ENCODE assay signal across 11 cellular contexts in genomic region chr10:70379581-70380176, GRCh38. TPM values are rescaled to one million over a fixed set of nuclear protein-coding genes. Genes with fewer than 3 reads are reported as not detected.
DNase-seq lines count a peak whose midpoint lies in the region; ATAC-seq, FAIRE-seq and TF ChIP-seq lines count a peak whose summit lies in the region.
"Had no signal": no experiment of that assay in that cellular context is flagged by ENCODE, and none has a peak within 500 bp of the region (broad histone marks: within the 10 kb centered on the region; RNA-seq: fewer than 3 reads in every experiment).

No MANE protein-coding gene starts in this region.

- no peaks in the 10 kb centered on the region for H3K9me2 ChIP-seq in MM.1S (replicated peaks; ENCODE audit: insufficient read depth, low read length)

- H3K27me3 ChIP-seq in MM.1S (replicated peaks; ENCODE audit: insufficient read depth, low read length) (no peaks in the 10 kb centered on the region), H1 (replicated peaks in 1 of 4; ENCODE audit: control insufficient read depth in 3 of 4, extremely low read depth in 1 of 4, insufficient read depth in 3 of 4, low read length in 3 of 4) (peaks cover 0 to 18% (median 7%) of the 10 kb centered on the region in 4 experiments; a peak in 4 of 7 replicates), sigmoid colon (no peaks in the 10 kb centered on the region)

- peaks cover 3% of the 10 kb centered on the region; the same call in 1 of the 2 replicates for H3K79me1 ChIP-seq in H1 (ENCODE audit: low read depth, low read length)

- H4K8ac ChIP-seq in H1 (ENCODE audit: extremely low read depth, insufficient read depth, low read length): no peak overlapping the region

- CTCF ChIA-PET in H1 (lab: Charles Lee; ENCODE audit: partially characterized antibody): interaction anchor here (0.6 to 7.2 kb wide), 51 partner anchors 9 to 517 kb away, joined by 3 to 60 read pairs (median 4); partner anchors contain the start of gene EIF4EBP2

- H2BK15ac ChIP-seq in H1 (ENCODE audit: low read length): no peak overlapping the region

- H4K20me1 ChIP-seq in MM.1S (ENCODE audit: insufficient read depth, low read length) (no peaks in the 10 kb centered on the region), H1 (replicated peaks in 1 of 2; ENCODE audit: control insufficient read depth in 1 of 2, insufficient read depth in 2 of 2, low read length in 2 of 2) (peaks cover 0 to 13% of the 10 kb centered on the region in 2 experiments)

- ATAC-seq in GM21723 (IDR thresholded peaks at IDR 0.05; ENCODE audit: unreplicated experiment) (no peak), HG02623 (IDR thresholded peaks at IDR 0.05; ENCODE audit: unreplicated experiment) (no peak), GM21360 (IDR thresholded peaks at IDR 0.05; ENCODE audit: unreplicated experiment) (no peak)

- H3K4ac ChIP-seq in H1 (replicated peaks; ENCODE audit: insufficient read length, low read depth, low read length): no peak overlapping the region

- H2AFZ ChIP-seq in MM.1S (ENCODE audit: low read length): no peak overlapping the region
- no peak overlapping the region for H2AFZ ChIP-seq in H1 (ENCODE audit: low read length)

- H3K4me1 ChIP-seq in MM.1S (ENCODE audit: low read length) (0 out of 2 replicates have a peak, but pooled peaks cover 3% of the 10 kb centered on the region), H1 (replicated peaks in 1 of 4; ENCODE audit: control insufficient read depth in 3 of 4, insufficient read depth in 4 of 4, low read length in 3 of 4) (peaks cover 0 to 7% (median under 1%) of the 10 kb centered on the region in 4 experiments; a peak in 4 of 7 replicates), sigmoid colon (peaks cover 0 to 43% (median 34%) of the 10 kb centered on the region in 4 donors)

- H3K79me2 ChIP-seq in MM.1S (ENCODE audit: low read length) (no peaks in the 10 kb centered on the region), H1 (ENCODE audit: control insufficient read depth in 1 of 2, insufficient read depth in 2 of 2, low read length in 2 of 2) (peaks cover 0 to 13% of the 10 kb centered on the region in 2 experiments; a peak in 1 of 4 replicates)

- H3K27ac ChIP-seq in MM.1S (ENCODE audit: low read length): no peak overlapping the region
- H3K27ac ChIP-seq in H1 (ENCODE audit: low read depth, low read length): no peak overlapping the region
- peak overlapping the region in 2 of 4 donors; percentile 88 to 90 for H3K27ac ChIP-seq in sigmoid colon

- H3K23me2 ChIP-seq in H1 (ENCODE audit: low read depth, low read length): peaks cover 11% of the 10 kb centered on the region

- no peak overlapping the region for H3K56ac ChIP-seq in H1 (replicated peaks; ENCODE audit: insufficient read length, low read depth, low read length)

- no peak overlapping the region for H2BK5ac ChIP-seq in H1 (ENCODE audit: low read depth, low read length)

- H3K14ac ChIP-seq in H1 (ENCODE audit: insufficient read length): no peak overlapping the region

- no peak overlapping the region for H4K91ac ChIP-seq in H1 (replicated peaks; ENCODE audit: insufficient read length, low read length)

- intact Hi-C loops in sigmoid colon (cut with DNase I): no loop called here

- H3K4me3 ChIP-seq in MM.1S (ENCODE audit: low read length) (no peak overlapping the region), H1 (ENCODE audit: extremely low read depth in 1 of 4, insufficient read depth in 2 of 4, low read depth in 3 of 4, low read length in 4 of 4) (no peak overlapping the region), sigmoid colon (no peak overlapping the region)

- H3K9me3 ChIP-seq in MM.1S (replicated peaks; ENCODE audit: insufficient read depth, low read length) (no peaks in the 10 kb centered on the region), H1 (ENCODE audit: insufficient read depth in 2 of 2, low read depth in 1 of 2, low read length in 1 of 2) (peaks cover 3% of the 10 kb centered on the region in 2 experiments; a peak in 2 of 4 replicates), sigmoid colon (no peaks in the 10 kb centered on the region)

- no peak overlapping the region for H2BK120ac ChIP-seq in H1 (replicated peaks; ENCODE audit: low read depth, low read length)

- H3K36me3 ChIP-seq in MM.1S (replicated peaks; ENCODE audit: insufficient read depth, low read length) (no peaks in the 10 kb centered on the region), H1 (ENCODE audit: control insufficient read depth in 2 of 4, insufficient read depth in 4 of 4, low read length in 3 of 4) (peaks cover 0 to 9% (median 3%) of the 10 kb centered on the region in 4 experiments; a peak in 3 of 8 replicates), sigmoid colon (peaks cover 0 to 12% (median 0%) of the 10 kb centered on the region in 4 donors)

- H4K5ac ChIP-seq in H1 (ENCODE audit: insufficient read length, low read depth, low read length): no peak overlapping the region

- DNase-seq in NCI-H748 (lab: John Stamatoyannopoulos, UW; ENCODE audit: unreplicated experiment) (peak; percentile 21), NCI-H748 treated with DMSO at 0.1 percent for 48 hours (lab: John Stamatoyannopoulos, UW) (no peak), MM.1S (peak; percentile 50), H1 (ENCODE audit: low read depth in 1 of 2, low spot score in 2 of 2) (peak in 1 of 2 experiments; percentile 70), sigmoid colon (no peak)
- DNase-seq: aorta; CD8-positive, alpha-beta memory T cell; nucleus accumbens had no signal

- H3K18ac ChIP-seq in H1 (ENCODE audit: extremely low read depth, low read length): no peak overlapping the region

- peak; percentile 57 for FAIRE-seq in H1 (lab: Jason Lieb, UNC)

- no peak overlapping the region for H2BK12ac ChIP-seq in H1 (ENCODE audit: low read depth, low read length)

- 79% methylated on average over 14 of the region's 14 CpGs; no CpG with 5 or more reads in 1 of the 2 experiments for WGBS in H1 (ENCODE audit: extremely low coverage in 1 of 2, insufficient coverage in 1 of 2, insufficient read length in 1 of 2, insufficient replicate concordance in 2 of 2, low coverage in 1 of 2, low lambda C conversion rate in 2 of 2, missing lambda C conversion rate in 1 of 2), 2 experiments
- 93% methylated on average over 14 of the region's 14 CpGs for WGBS in sigmoid colon, 2 donors

- no peaks in the 10 kb centered on the region for H3F3A ChIP-seq in MM.1S (ENCODE audit: insufficient read depth, low read length)

- H3K9ac ChIP-seq in MM.1S (ENCODE audit: low read length): no peak overlapping the region
- no peak overlapping the region for H3K9ac ChIP-seq in H1 (replicated peaks in 1 of 4; ENCODE audit: extremely low read depth in 1 of 4, low read depth in 3 of 4, low read length in 3 of 4)

- TF ChIP-seq CTCF in MM.1S (IDR thresholded peaks at IDR 0.05; ENCODE audit: low read length) (peak; percentile 87), H1 (IDR thresholded peaks at IDR 0.05; ENCODE audit: control extremely low read depth in 1 of 3, insufficient read depth in 1 of 3, low read depth in 1 of 3, low read length in 3 of 3) (peak; percentile 59 to 94 (median 85)), sigmoid colon (IDR thresholded peaks at IDR 0.05) (peak in 3 of 4 experiments; percentile 25 to 33 (median 32))

- TF ChIP-seq RAD21 in H1 (IDR thresholded peaks at IDR 0.05 in 1 of 2, conservative IDR thresholded peaks at IDR 0.05 in 1 of 2; ENCODE audit: low read depth in 2 of 2, low read length in 2 of 2): peak; percentile 66 to 71

- TF ChIP-seq POLR2A in H1 (IDR thresholded peaks at IDR 0.05; ENCODE audit: control extremely low read depth in 1 of 2, low read depth in 2 of 2, low read length in 2 of 2): no peak
- TF ChIP-seq POLR2A in sigmoid colon (IDR thresholded peaks at IDR 0.05): no peak

- no peak overlapping the region for H3K23ac ChIP-seq in H1 (ENCODE audit: insufficient read length)

- no peak overlapping the region for H2AK5ac ChIP-seq in H1 (ENCODE audit: low read depth, low read length)

- POLR2A ChIA-PET in H1 (lab: Charles Lee; ENCODE audit: partially characterized antibody): interaction anchor here (0.8 kb wide), 1 partner anchor 19 kb away, joined by 3 read pairs; no protein-coding TSS in a partner anchor

- no peak for TF ChIP-seq EP300 in H1 (IDR thresholded peaks at IDR 0.05; ENCODE audit: borderline replicate concordance in 1 of 2, low read depth in 2 of 2, low read length in 2 of 2)
- no peak for TF ChIP-seq EP300 in sigmoid colon (IDR thresholded peaks at IDR 0.05)

- no peak overlapping the region for H2BK20ac ChIP-seq in H1 (ENCODE audit: low read length)

- H3K4me2 ChIP-seq in MM.1S (ENCODE audit: low read depth, low read length): no peak overlapping the region
- H3K4me2 ChIP-seq in H1 (ENCODE audit: insufficient read depth in 1 of 2, low read depth in 2 of 2, low read length in 2 of 2): no peak overlapping the region

TF ChIP-seq in H1, 55 proteins besides CTCF, POLR2A, EP300 and RAD21 (continues in another document):
- TF ChIP-seq TCF12 (IDR thresholded peaks at IDR 0.05; ENCODE audit: low read depth, low read length) (no peak), SIRT6 (IDR thresholded peaks at IDR 0.05; ENCODE audit: low read length) (no peak), SIX5 (IDR thresholded peaks at IDR 0.05; ENCODE audit: low read depth, low read length) (no peak), POU5F1 (IDR thresholded peaks at IDR 0.05; ENCODE audit: low read depth, low read length) (no peak)

RNA-seq across cellular contexts. Expression of gene LRRC20, which starts 2.7 kb away (rescaled TPM):
- total RNA-seq in H1 (2021; fragmentation: NEBNext Ultra II Directional; extraction: Animal tissue kit (Norgen Biotek cat#: 25700)): 25.2 and 27.1 TPM in 2 replicates
- polyA plus RNA-seq in H1 (2011; rRNA removed) (44.5 and 60.2 TPM in 2 replicates), sigmoid colon (10 to 100 TPM in 1 of 3 donors, 1 to 10 TPM in 2; 1.2 to 12.2 (median 3.2) TPM)
- 53.4 TPM for polyA plus RNA-seq in H1 (2011; cell fraction: cytosol; rRNA removed)
- 53.4 TPM for polyA plus RNA-seq in H1 (2011; cell fraction: nucleus; rRNA removed)
- 16.3 to 31.8 TPM (median 25.4 TPM) in 4 replicates for polyA plus RNA-seq in H1 (2012, experiment 1 of 2)
- polyA plus RNA-seq in H1 (2012, experiment 2 of 2): 30.6 TPM
- 20.2 TPM for polyA plus RNA-seq in H1 (2013, experiment 1 of 2)
- 21.7 TPM for polyA plus RNA-seq in H1 (2013, experiment 2 of 2)
- 40.6 and 44.5 TPM in 2 replicates for polyA minus RNA-seq in H1 (2011; rRNA and poly(A)+ RNA removed)
- 12.9 TPM for polyA minus RNA-seq in H1 (2011; cell fraction: cytosol; rRNA and poly(A)+ RNA removed)
- polyA minus RNA-seq in H1 (2011; cell fraction: nucleus; rRNA and poly(A)+ RNA removed): 17.2 TPM
- 10 to 100 TPM in 3 of 4 donors, 1 to 10 TPM in 1; 9.9 to 22.4 (median 18.7) TPM for total RNA-seq in sigmoid colon

RNA-seq across cellular contexts. Expression of gene EIF4EBP2, which starts 24.3 kb away (rescaled TPM):
- 138 and 144 TPM in 2 replicates for total RNA-seq in H1 (2021; fragmentation: NEBNext Ultra II Directional; extraction: Animal tissue kit (Norgen Biotek cat#: 25700))
- polyA plus RNA-seq in H1 (2011; rRNA removed) (39.8 and 55.3 TPM in 2 replicates), sigmoid colon (100 to 1,000 TPM in 1 of 3 donors, 10 to 100 TPM in 2; 34.7 to 102 (median 76.3) TPM)
- 52.3 TPM for polyA plus RNA-seq in H1 (2011; cell fraction: cytosol; rRNA removed)
- polyA plus RNA-seq in H1 (2011; cell fraction: nucleus; rRNA removed): 21.0 TPM
- polyA plus RNA-seq in H1 (2012, experiment 1 of 2): 53.7 to 103 TPM (median 70.1 TPM) in 4 replicates
- 48.9 TPM for polyA plus RNA-seq in H1 (2012, experiment 2 of 2)
- 91.9 TPM for polyA plus RNA-seq in H1 (2013, experiment 1 of 2)
- polyA plus RNA-seq in H1 (2013, experiment 2 of 2): 93.4 TPM
- 97.9 and 109 TPM in 2 replicates for polyA minus RNA-seq in H1 (2011; rRNA and poly(A)+ RNA removed)
- polyA minus RNA-seq in H1 (2011; cell fraction: cytosol; rRNA and poly(A)+ RNA removed): 67.6 TPM
- 38.6 TPM for polyA minus RNA-seq in H1 (2011; cell fraction: nucleus; rRNA and poly(A)+ RNA removed)
- total RNA-seq in sigmoid colon: 10 to 100 TPM; 67.1 to 76.0 (median 72.6) TPM

Comparison
In these comparisons a context has a peak if more than half of its experiments do, and no peak if none do; other contexts are left out.
1. DNase-seq: peak in NCI-H748 (single experiment) and MM.1S (single experiment); none in NCI-H748 treated with DMSO at 0.1 percent for 48 hours (single experiment) and sigmoid colon (single experiment).
2. CTCF ChIP-seq: peak in every context shown above with its lines; median percentile 87 in MM.1S; 85 in H1; 32 in sigmoid colon.